Comparison of ENCODE assay signal across 8 cellular contexts in genomic region chr13:80339841-80340642, GRCh38. TPM values are rescaled to one million over a fixed set of nuclear protein-coding genes. Genes with fewer than 3 reads are reported as not detected.
DNase-seq lines count a peak whose midpoint lies in the region; ATAC-seq and TF ChIP-seq lines count a peak whose summit lies in the region.

No MANE protein-coding gene starts in this region.

- peak overlapping the region; percentile 99 for H3K9ac ChIP-seq in IMR-90 (ENCODE audit: low read depth, low read length)

- peak overlapping the region; percentile 49 to 76 for H4K8ac ChIP-seq in IMR-90 (ENCODE audit: low read depth in 2 of 2, low read length in 2 of 2)

- peaks cover 47% of the 10 kb centered on the region for H4K20me1 ChIP-seq in IMR-90 (ENCODE audit: insufficient read depth, low read length)

- H2AK5ac ChIP-seq in IMR-90 (ENCODE audit: low read depth, low read length): peak overlapping the region; percentile 17; the same call in 1 of the 2 replicates

- H3K56ac ChIP-seq in IMR-90 (ENCODE audit: extremely low read depth, insufficient read depth, low read length): peak overlapping the region; percentile 97

- peaks cover 11% of the 10 kb centered on the region for H3K9me1 ChIP-seq in IMR-90 (ENCODE audit: insufficient read depth, low read length)

- H3K14ac ChIP-seq in IMR-90 (replicated peaks; ENCODE audit: low read depth, low read length): peak overlapping the region; percentile 92

- peak overlapping the region; percentile 86 for H2AFZ ChIP-seq in IMR-90 (replicated peaks; ENCODE audit: low read length, poor library complexity)

- H2BK5ac ChIP-seq in IMR-90 (ENCODE audit: low read depth, low read length, poor library complexity, severe bottlenecking): peak overlapping the region; percentile 91

- peak overlapping the region; percentile 73 for H4K5ac ChIP-seq in IMR-90 (ENCODE audit: low read depth, low read length)

- no peak for TF ChIP-seq CTCF in IMR-90 (conservative IDR thresholded peaks at IDR 0.05; ENCODE audit: low read depth, low read length)
- no peak for TF ChIP-seq CTCF in WERI-Rb-1 (IDR thresholded peaks at IDR 0.05; ENCODE audit: low read depth, low read length)
- no peak for TF ChIP-seq CTCF in esophagus squamous epithelium (IDR thresholded peaks at IDR 0.05)

- H3K27ac ChIP-seq in IMR-90 (ENCODE audit: insufficient read depth, low read length) (peak overlapping the region; percentile 84), WERI-Rb-1 (peak overlapping the region; percentile 46; the same call in 1 of the 2 replicates), esophagus squamous epithelium (peak overlapping the region; percentile 92 to 98 (median 96))

- no peak overlapping the region for H2BK20ac ChIP-seq in IMR-90 (ENCODE audit: low read depth, low read length)

- TF ChIP-seq RAD21 in IMR-90 (IDR thresholded peaks at IDR 0.05; ENCODE audit: low read length): 0 out of 2 replicates have a peak, but pooled peaks have one; percentile 4

- peak; percentile 3 for DNase-seq in activated T-cell treated with anti-CD3 and anti-CD28 coated beads for 48 hours (ENCODE audit: low read depth)
- DNase-seq in activated T-cell treated with anti-CD3 and anti-CD28 coated beads for 4 hours: no peak
- peak; percentile 42 for DNase-seq in IMR-90
- peak; percentile 20 for DNase-seq in WERI-Rb-1
- DNase-seq in esophagus squamous epithelium (lab: John Stamatoyannopoulos, UW): no peak
- peak; percentile 77 for DNase-seq in myocyte (ENCODE audit: low read depth)
- no peak for DNase-seq in cortex of kidney (lab: John Stamatoyannopoulos, UW)

- H4K91ac ChIP-seq in IMR-90 (ENCODE audit: insufficient read depth, low read depth, low read length): peak overlapping the region; percentile 60; the same call in 1 of the 2 replicates

- H2BK15ac ChIP-seq in IMR-90 (ENCODE audit: low read depth, low read length): 0 out of 3 replicates have a peak overlapping the region, but pooled peaks have one; percentile 50

- H3K4me3 ChIP-seq in IMR-90 (ENCODE audit: insufficient read depth, low read depth, low read length) (peak overlapping the region; percentile 88), WERI-Rb-1 (ENCODE audit: low read depth, low read length) (peak overlapping the region; percentile 91), esophagus squamous epithelium (peak overlapping the region; percentile 70 to 91 (median 83))

- peaks cover 0 to 18% of the 10 kb centered on the region in 2 experiments; a peak in 2 of 4 replicates for H3K79me1 ChIP-seq in IMR-90 (ENCODE audit: low read depth in 1 of 2, low read length in 2 of 2)

- intact Hi-C loops in IMR-90 (cut with micrococcal nuclease): loop anchor here (1.0 to 10.0 kb wide), 7 partner anchors 128 to 915 kb away; no protein-coding TSS in a partner anchor
- intact Hi-C loops in esophagus squamous epithelium (cut with DNase I): loop anchor here (5.0 kb wide), 1 partner anchor 858 kb away; the partner anchor contains the start of gene NDFIP2

- H2BK120ac ChIP-seq in IMR-90 (ENCODE audit: low read depth, low read length): peak overlapping the region; percentile 52

- ATAC-seq in IMR-90 (ENCODE audit: low read depth) (no peak), GM21526 (IDR thresholded peaks at IDR 0.05; ENCODE audit: low FRiP score, unreplicated experiment) (no peak)

- H3K18ac ChIP-seq in IMR-90 (ENCODE audit: low read depth, low read length): peak overlapping the region; percentile 88

- H3K36me3 ChIP-seq in IMR-90 (ENCODE audit: control insufficient read depth, insufficient read depth, low read length) (peaks cover 11% of the 10 kb centered on the region), WERI-Rb-1 (no peaks in the 10 kb centered on the region), esophagus squamous epithelium (peaks cover 0 to 6% (median 0%) of the 10 kb centered on the region in 3 donors)

- no peaks in the 10 kb centered on the region for H3K9me3 ChIP-seq in IMR-90 (ENCODE audit: control insufficient read depth, insufficient read depth, low read length)
- H3K9me3 ChIP-seq in WERI-Rb-1 (ENCODE audit: severe bottlenecking): no peaks in the 10 kb centered on the region
- H3K9me3 ChIP-seq in esophagus squamous epithelium: no peaks in the 10 kb centered on the region

- POLR2A ChIA-PET in IMR-90 (lab: Charles Lee; ENCODE audit: unreplicated experiment): interaction anchor here (0.9 to 1.5 kb wide), 2 partner anchors 200 to 403 kb away, joined by 3 to 4 read pairs; no protein-coding TSS in a partner anchor

- H3K4me1 ChIP-seq in IMR-90 (ENCODE audit: control insufficient read depth, insufficient read depth, low read length) (peaks cover 11% of the 10 kb centered on the region), esophagus squamous epithelium (peaks cover 11 to 56% (median 13%) of the 10 kb centered on the region in 3 donors)

- H3K27me3 ChIP-seq in IMR-90 (ENCODE audit: control insufficient read depth, insufficient read depth, low read length) (no peaks in the 10 kb centered on the region), WERI-Rb-1 (ENCODE audit: insufficient read depth, low read depth, severe bottlenecking) (no peaks in the 10 kb centered on the region), esophagus squamous epithelium (peaks cover 0 to 5% (median 0%) of the 10 kb centered on the region in 4 donors)

- CTCF ChIA-PET in IMR-90 (lab: Yijun Ruan, JAX): interaction anchor here (0.6 to 1.2 kb wide), 3 partner anchors 168 to 917 kb away, joined by 4 read pairs; no protein-coding TSS in a partner anchor

- no TSS peak for BruUV-seq in IMR-90 (replicated peaks; lab: Mats Ljungman, UMichigan)

- H3K23ac ChIP-seq in IMR-90 (ENCODE audit: low read depth, low read length): peak overlapping the region; percentile 91

- WGBS in IMR-90 (ENCODE audit: extremely low coverage in 2 of 2, insufficient read length in 1 of 2), 2 experiments: 0% methylated on average over 21 of the region's 63 CpGs; no CpG with 5 or more reads in 1 of the 2 experiments
- WGBS in esophagus squamous epithelium, 2 donors: 0 to 5% methylated on average over 20 to 26 of the region's 63 CpGs

- dilution Hi-C loops in IMR-90 (cut with HindIII; ENCODE audit: low sequenced_read_pairs, unreplicated experiment): no loop called here

- peak overlapping the region; percentile 62 for H3K4ac ChIP-seq in IMR-90 (ENCODE audit: low read depth, low read length)

- no peak; the same call in 1 of the 2 replicates for TF ChIP-seq POLR2A in IMR-90 (IDR thresholded peaks at IDR 0.05; ENCODE audit: low read depth, low read length)
- no peak for TF ChIP-seq POLR2A in esophagus squamous epithelium (IDR thresholded peaks at IDR 0.05)

- in situ Hi-C loops in IMR-90 (cut with MboI; ENCODE audit: low sequenced_read_pairs): loop anchor here (10.0 to 25.0 kb wide), 4 partner anchors 125 to 928 kb away; partner anchors contain the start of gene RBM26

- peak overlapping the region; percentile 37 for H3K4me2 ChIP-seq in IMR-90 (ENCODE audit: low read depth, low read length)

- H2AK9ac ChIP-seq in IMR-90 (replicated peaks; ENCODE audit: low read depth, low read length, poor library complexity): peak overlapping the region; percentile 88

TF ChIP-seq in IMR-90, 13 proteins besides CTCF, POLR2A, EP300 and RAD21:
- no peak for TF ChIP-seq FOS (IDR thresholded peaks at IDR 0.05; ENCODE audit: low read depth, low read length)
- TF ChIP-seq BHLHE40 (IDR thresholded peaks at IDR 0.05; ENCODE audit: low read depth, low read length): peak; percentile 38; the same call in 1 of the 2 replicates
- TF ChIP-seq MAZ (IDR thresholded peaks at IDR 0.05; ENCODE audit: borderline replicate concordance, low read depth, low read length): no peak
- TF ChIP-seq USF2 (IDR thresholded peaks at IDR 0.05; ENCODE audit: low read depth, low read length): no peak
- no peak for TF ChIP-seq MAFK (IDR thresholded peaks at IDR 0.05; ENCODE audit: low read depth, low read length)
- TF ChIP-seq CHD1 (IDR thresholded peaks at IDR 0.05; ENCODE audit: low read depth, low read length): peak; percentile 62

RNA-seq across cellular contexts. Expression of gene SPRY2, which starts 0.9 kb away (rescaled TPM):
- total RNA-seq in IMR-90 (2012; rRNA removed): 21.1 and 26.4 TPM in 2 replicates
- 47.9 and 53.9 TPM in 2 replicates for polyA plus RNA-seq in IMR-90 (2012; rRNA removed)
- polyA plus RNA-seq in IMR-90 (2012; cell fraction: cytosol; rRNA removed): 35.5 and 39.0 TPM in 2 replicates
- 63.3 and 76.1 TPM in 2 replicates for polyA plus RNA-seq in IMR-90 (2012; cell fraction: nucleus; rRNA removed; ENCODE audit: low replicate concordance)
- total RNA-seq in esophagus squamous epithelium: 10 to 100 TPM in 2 of 4 donors, 1 to 10 TPM in 2; 4.5 to 29.0 (median 16.5) TPM
- 27.2 and 49.8 TPM in 2 replicates for total RNA-seq in myocyte
- polyA plus RNA-seq in myocyte (2012): 38.6 TPM

Comparison
In these comparisons a context has a peak if more than half of its experiments do, and no peak if none do; other contexts are left out.
1. DNase-seq: peak in activated T-cell treated with anti-CD3 and anti-CD28 coated beads for 48 hours (single experiment), IMR-90 (single experiment), WERI-Rb-1 (single experiment) and myocyte (single experiment); none in activated T-cell treated with anti-CD3 and anti-CD28 coated beads for 4 hours (single experiment), esophagus squamous epithelium (single experiment) and cortex of kidney (single experiment).
2. Peak in every context shown above with its lines, with median percentiles within 50 percentile points of each other: H3K27ac ChIP-seq and H3K4me3 ChIP-seq.